ENCODE assay signal across 11 cellular contexts in genomic region chr6:31690231-31691077, GRCh38. TPM values are rescaled to one million over a fixed set of nuclear protein-coding genes. Genes with fewer than 3 reads are reported as not detected.
DNase-seq lines count a peak whose midpoint lies in the region; ATAC-seq and TF ChIP-seq lines count a peak whose summit lies in the region.
"Had no signal": no experiment of that assay in that cellular context is flagged by ENCODE, and none has a peak within 500 bp of the region (broad histone marks: within the 10 kb centered on the region; RNA-seq: fewer than 3 reads in every experiment).

No MANE protein-coding gene starts in this region.

- TF ChIP-seq CTCF in stomach (IDR thresholded peaks at IDR 0.05) (no peak), BE2C (IDR thresholded peaks at IDR 0.05; ENCODE audit: low read depth, low read length) (no peak)

- TF ChIP-seq POLR2A in stomach (IDR thresholded peaks at IDR 0.05), result no peak

- no peaks in the 10 kb centered on the region for H3K27me3 ChIP-seq in stomach
- H3K27me3 ChIP-seq in BE2C, result no peaks in the 10 kb centered on the region

- H3K27ac ChIP-seq in stomach, result peak overlapping the region; percentile 3 to 72 (median 26)
- H3K27ac ChIP-seq: VCaP had no signal

- WGBS in stomach, 5 donors, result 33 to 54% (median 39%) methylated on average over 10 of the region's 10 CpGs

- TF ChIP-seq EP300 in stomach (IDR thresholded peaks at IDR 0.05), result no peak

- H3K4me3 ChIP-seq in stomach (no peak overlapping the region), BE2C (ENCODE audit: low read depth, low read length) (no peak overlapping the region)

- H3K27ac Mint-ChIP-seq in activated naive CD4-positive, alpha-beta T cell treated with anti-CD3 and anti-CD28 coated beads, Interleukin-2, amount 50 U/mL, for 24 hours, result peak overlapping the region; percentile 18

- no peaks in the 10 kb centered on the region for H3K9me3 ChIP-seq in stomach
- no peaks in the 10 kb centered on the region for H3K9me3 ChIP-seq in BE2C

- no peak overlapping the region for H3K4me3 Mint-ChIP-seq in activated naive CD4-positive, alpha-beta T cell treated with anti-CD3 and anti-CD28 coated beads, Interleukin-2, amount 50 U/mL, for 24 hours

- H3K27me3 Mint-ChIP-seq in activated naive CD4-positive, alpha-beta T cell treated with anti-CD3 and anti-CD28 coated beads, Interleukin-2, amount 50 U/mL, for 24 hours, result no peaks in the 10 kb centered on the region

- H3K9me3 Mint-ChIP-seq in activated naive CD4-positive, alpha-beta T cell treated with anti-CD3 and anti-CD28 coated beads, Interleukin-2, amount 50 U/mL, for 24 hours, result no peaks in the 10 kb centered on the region

- H3K36me3 Mint-ChIP-seq in activated naive CD4-positive, alpha-beta T cell treated with anti-CD3 and anti-CD28 coated beads, Interleukin-2, amount 50 U/mL, for 24 hours, result peaks cover 4% of the 10 kb centered on the region

- no peaks in the 10 kb centered on the region for H3K4me1 Mint-ChIP-seq in activated naive CD4-positive, alpha-beta T cell treated with anti-CD3 and anti-CD28 coated beads, Interleukin-2, amount 50 U/mL, for 24 hours

- intact Hi-C loops in stomach (cut with DNase I; ENCODE audit: low total_unique reads), result no loop called here

- H3K4me1 ChIP-seq in stomach (peaks cover 4 to 20% (median 12%) of the 10 kb centered on the region in 4 donors), BE2C (no peaks in the 10 kb centered on the region)

- H3K36me3 ChIP-seq in stomach, result peaks cover 81 to 100% (median 100%) of the 10 kb centered on the region in 4 donors
- H3K36me3 ChIP-seq in BE2C, result no peaks in the 10 kb centered on the region; the same call in none of the 2 replicates

- ATAC-seq in GM18519 (IDR thresholded peaks at IDR 0.05; ENCODE audit: low FRiP score, unreplicated experiment), result no peak

- no peak for DNase-seq in activated naive CD4-positive, alpha-beta T cell (lab: John Stamatoyannopoulos, UW)
- DNase-seq in iris pigment epithelial cell (ENCODE audit: low read depth) (peak; percentile 15), stomach (peak; percentile 37), BE2C (no peak)
- DNase-seq: amniotic stem cell, NCI-H1436 treated with DMSO at 0.1 percent for 48 hours had no signal

RNA-seq across cellular contexts. Expression of gene LY6G5C, which starts 9.6 kb away (rescaled TPM):
- not detected for total RNA-seq in stomach
- polyA plus RNA-seq in stomach, result 1 to 10 TPM; 1.8 to 4.9 (median 2.7) TPM
- polyA plus RNA-seq in BE2C (2012; ENCODE audit: insufficient read depth, insufficient read length, low read depth), result 0.56 TPM

RNA-seq across cellular contexts. Expression of gene ABHD16A, which starts 12.7 kb away (rescaled TPM):
- 100 to 1,000 TPM in 1 of 5 donors, 10 to 100 TPM in 4; 40.9 to 122 (median 49.0) TPM for total RNA-seq in stomach
- 10 to 100 TPM; 15.1 to 48.0 (median 20.4) TPM for polyA plus RNA-seq in stomach
- polyA plus RNA-seq in BE2C (2012; ENCODE audit: insufficient read depth, insufficient read length, low read depth), result 30.9 TPM

RNA-seq across cellular contexts. Expression of gene LY6G6F, which starts 16.2 kb away (rescaled TPM):
- total RNA-seq in stomach, result not detected
- polyA plus RNA-seq in stomach, result not detected
- not detected for polyA plus RNA-seq in BE2C (2012; ENCODE audit: insufficient read depth, insufficient read length, low read depth)
- total RNA-seq: OCI-LY7, pulmonary artery endothelial cell had no signal

RNA-seq across cellular contexts. Expression of gene LY6G5B, which starts 20.7 kb away (rescaled TPM):
- 10 to 100 TPM in 2 of 5 donors, 1 to 10 TPM in 2, not detected in 1; 2.7 to 17.1 (median 10.3) TPM for total RNA-seq in stomach
- polyA plus RNA-seq in stomach, result 1 to 10 TPM in 2 of 3 donors, under 1 TPM in 1; 0.44 to 4.7 (median 2.1) TPM
- polyA plus RNA-seq in BE2C (2012; ENCODE audit: insufficient read depth, insufficient read length, low read depth), result 38.0 TPM

RNA-seq across cellular contexts. Expression of gene CSNK2B, which starts 24.6 kb away (rescaled TPM):
- total RNA-seq in stomach, result 100 to 1,000 TPM in 3 of 5 donors, 10 to 100 TPM in 2; 11.3 to 375 (median 142) TPM
- 100 to 1,000 TPM; 152 to 233 (median 181) TPM for polyA plus RNA-seq in stomach
- polyA plus RNA-seq in BE2C (2012; ENCODE audit: insufficient read depth, insufficient read length, low read depth), result 388 TPM

Comparison
In these comparisons a context has a peak if more than half of its experiments do, and no peak if none do; other contexts are left out.
1. DNase-seq: peak in iris pigment epithelial cell (single experiment) and stomach (single experiment); none in activated naive CD4-positive, alpha-beta T cell (0 of 4) and BE2C (single experiment).